23 cellular contexts compared by ENCODE assay signal in the genomic region with DNA sequence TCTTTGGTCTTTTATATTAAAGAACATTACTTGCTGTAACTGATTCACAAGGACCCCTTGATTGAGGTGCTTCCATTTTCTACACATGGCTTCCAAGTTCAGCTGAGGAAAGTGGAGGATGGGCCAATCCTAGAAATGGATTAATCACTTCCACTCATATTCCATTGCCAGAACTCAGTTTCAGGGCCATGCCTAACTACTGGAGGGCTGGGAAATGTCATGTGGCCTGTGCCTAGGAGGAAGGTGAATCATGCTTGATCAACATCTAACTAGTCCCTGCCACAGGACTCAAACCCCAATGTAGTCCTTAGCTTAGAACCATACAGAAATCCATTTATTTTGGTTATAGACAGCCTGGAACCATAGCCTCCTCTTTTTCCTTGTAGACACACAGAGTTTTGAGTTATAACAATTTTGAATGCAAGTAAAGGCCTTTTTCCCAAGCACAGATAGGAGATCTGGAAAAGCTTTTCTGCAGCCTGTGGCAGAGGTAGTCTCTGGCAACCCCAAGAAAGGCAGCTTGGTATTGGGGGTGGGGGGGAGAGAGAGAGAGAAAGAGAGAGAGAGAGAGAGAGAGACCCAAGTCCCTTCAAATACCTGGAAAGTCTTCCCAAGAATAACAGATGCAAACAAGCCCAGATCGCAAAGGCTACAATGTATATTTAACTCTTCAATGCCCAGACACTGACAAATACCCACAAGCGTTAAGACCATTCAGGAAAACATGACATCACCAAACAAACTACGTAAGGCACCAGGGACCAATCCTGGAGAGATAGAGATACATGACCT. TPM values are rescaled to one million over a fixed set of nuclear protein-coding genes. Genes with fewer than 3 reads are reported as not detected.
DNase-seq lines count a peak whose midpoint lies in the region; ATAC-seq and TF ChIP-seq lines count a peak whose summit lies in the region.
"Had no signal": no experiment of that assay in that cellular context is flagged by ENCODE, and none has a peak within 500 bp of the region (broad histone marks: within the 10 kb centered on the region; RNA-seq: fewer than 3 reads in every experiment).

No MANE protein-coding gene starts in this region.

- no peak overlapping the region for H2AFZ ChIP-seq in IMR-90 (replicated peaks; ENCODE audit: low read length, poor library complexity)
- no peak overlapping the region for H2AFZ ChIP-seq in mammary epithelial cell (ENCODE audit: low read depth, low read length)
- H2AFZ ChIP-seq: neural progenitor cell had no signal

- no peak overlapping the region for H2BK20ac ChIP-seq in IMR-90 (ENCODE audit: low read depth, low read length)

- H3K4me2 ChIP-seq in IMR-90 (ENCODE audit: low read depth, low read length) (no peak overlapping the region), mammary epithelial cell (ENCODE audit: insufficient read depth, low read depth, low read length) (no peak overlapping the region)
- H3K4me2 ChIP-seq: neural progenitor cell had no signal

- no peak overlapping the region for H2BK120ac ChIP-seq in IMR-90 (ENCODE audit: low read depth, low read length)

- H3K9me3 ChIP-seq in IMR-90 (ENCODE audit: control insufficient read depth, insufficient read depth, low read length) (peaks cover 1% of the 10 kb centered on the region), mammary epithelial cell (replicated peaks; ENCODE audit: insufficient read depth, low read length) (no peaks in the 10 kb centered on the region)
- H3K9me3 ChIP-seq: SJSA1, testis had no signal

- H3K4ac ChIP-seq in IMR-90 (ENCODE audit: low read depth, low read length) = no peak overlapping the region

- TF ChIP-seq CTCF in IMR-90 (conservative IDR thresholded peaks at IDR 0.05; ENCODE audit: low read depth, low read length) = no peak
- TF ChIP-seq CTCF in mammary epithelial cell (conservative IDR thresholded peaks at IDR 0.05 in 1 of 2, IDR thresholded peaks at IDR 0.05 in 1 of 2; ENCODE audit: extremely low read depth in 1 of 2, insufficient read depth in 1 of 2, low read depth in 1 of 2, low read length in 2 of 2) = no peak

- in situ Hi-C loops in IMR-90 (cut with MboI; ENCODE audit: low sequenced_read_pairs) = no loop called here
- in situ Hi-C loops in mammary epithelial cell (cut with MboI; ENCODE audit: low sequenced_read_pairs in 2 of 2) = no loop called here

- H2AK9ac ChIP-seq in IMR-90 (replicated peaks; ENCODE audit: low read depth, low read length, poor library complexity) = no peak overlapping the region

- H4K91ac ChIP-seq in IMR-90 (ENCODE audit: insufficient read depth, low read depth, low read length) = no peak overlapping the region

- no peaks in the 10 kb centered on the region for H3K9me3 Mint-ChIP-seq in activated naive CD8-positive, alpha-beta T cell treated with anti-CD3 and anti-CD28 coated beads for 36 hours
- H3K9me3 Mint-ChIP-seq: T-helper 2 cell treated with Interferon-gamma antibody and Interleukin-4, amounts not matched to agents 5 μg/mL and 100 μg/mL, for 36 hours had no signal

- peaks cover 4% of the 10 kb centered on the region for H3K4me1 Mint-ChIP-seq in activated naive CD8-positive, alpha-beta T cell treated with anti-CD3 and anti-CD28 coated beads for 36 hours
- H3K4me1 Mint-ChIP-seq: neural progenitor cell had no signal

- no peaks in the 10 kb centered on the region for H3K27me3 ChIP-seq in IMR-90 (ENCODE audit: control insufficient read depth, insufficient read depth, low read length)
- H3K27me3 ChIP-seq in mammary epithelial cell (ENCODE audit: insufficient read depth, low read length) = no peaks in the 10 kb centered on the region
- H3K27me3 ChIP-seq: neural progenitor cell, SJSA1, testis had no signal

- no peaks in the 10 kb centered on the region for H3K9me1 ChIP-seq in IMR-90 (ENCODE audit: insufficient read depth, low read length)

- dilution Hi-C loops in IMR-90 (cut with HindIII; ENCODE audit: low sequenced_read_pairs, unreplicated experiment) (no loop called here), mammary epithelial cell (cut with HindIII; ENCODE audit: low sequenced_read_pairs) (loop anchor here (5.0 kb wide), 2 partner anchors 36 to 104 kb away; no protein-coding TSS in a partner anchor)

- no peak overlapping the region for H3K14ac ChIP-seq in IMR-90 (replicated peaks; ENCODE audit: low read depth, low read length)

- H3K36me3 Mint-ChIP-seq in activated naive CD8-positive, alpha-beta T cell treated with anti-CD3 and anti-CD28 coated beads for 36 hours = peaks cover 13% of the 10 kb centered on the region

- CTCF ChIA-PET in IMR-90 (lab: Yijun Ruan, JAX) (no interaction called here), mammary epithelial cell (lab: Charles Lee; ENCODE audit: low non-redundant PET) (no interaction called here)

- peaks cover 32% of the 10 kb centered on the region for H3K79me2 ChIP-seq in mammary epithelial cell (ENCODE audit: insufficient read depth, low read length)

- H3K27ac Mint-ChIP-seq in activated naive CD8-positive, alpha-beta T cell treated with anti-CD3 and anti-CD28 coated beads for 36 hours = no peak overlapping the region
- H3K27ac Mint-ChIP-seq: activated CD8-positive, alpha-beta T cell treated with anti-CD3 and anti-CD28 coated beads, Interleukin-2, amount 10 ng/mL, durations not matched to agents 7 days and 5 days; activated naive CD8-positive, alpha-beta T cell; CD4-positive, CD25-positive, alpha-beta regulatory T cell; neural progenitor cell; T-helper 2 cell treated with Interferon-gamma antibody and Interleukin-4, amounts not matched to agents 5 μg/mL and 100 μg/mL, for 36 hours had no signal

- DNase-seq in AG08396 (ENCODE audit: low spot score) (peak; percentile 49), IMR-90 (peak; percentile 39), mammary epithelial cell (peak; percentile 66), hepatic stellate cell (ENCODE audit: low spot score) (peak; percentile 22), NCI-H82 treated with DMSO at 0.1 percent for 48 hours (lab: John Stamatoyannopoulos, UW; ENCODE audit: unreplicated experiment) (no peak), ecto neural progenitor cell (ENCODE audit: low spot score) (no peak), amniotic stem cell (lab: John Stamatoyannopoulos, UW) (no peak)
- no peak for DNase-seq in activated naive CD8-positive, alpha-beta T cell treated with anti-CD3 and anti-CD28 coated beads for 36 hours
- DNase-seq: activated CD4-positive, CD25-positive, alpha-beta regulatory T cell; activated CD8-positive, alpha-beta T cell treated with anti-CD3 and anti-CD28 coated beads, Interleukin-2, amount 10 ng/mL, durations not matched to agents 7 days and 5 days; activated T-cell treated with anti-CD3 and anti-CD28 coated beads, Interleukin-2, amount 50 U/mL, for 48 hours; CD4-positive, CD25-positive, alpha-beta regulatory T cell; GOT3; KG1; left colon; NCI-H1105; NCI-H69; stimulated activated CD4-positive, alpha-beta T cell treated with anti-CD3 and anti-CD28 coated beads, Interleukin-12 subunit alpha, Interleukin-12 subunit beta, amount 100 ng/mL, for 4 hours; testis had no signal

- H4K20me1 ChIP-seq in IMR-90 (ENCODE audit: insufficient read depth, low read length) (peaks cover 1% of the 10 kb centered on the region), mammary epithelial cell (ENCODE audit: insufficient read depth, low read length) (no peaks in the 10 kb centered on the region)

- H3K27ac ChIP-seq in IMR-90 (ENCODE audit: insufficient read depth, low read length) (no peak overlapping the region), mammary epithelial cell (ENCODE audit: insufficient read depth, low read depth, low read length) (no peak overlapping the region)
- H3K27ac ChIP-seq: neural progenitor cell, SJSA1, testis had no signal

- no peak overlapping the region for H3K56ac ChIP-seq in IMR-90 (ENCODE audit: extremely low read depth, insufficient read depth, low read length)

- intact Hi-C loops in IMR-90 (cut with micrococcal nuclease) = no loop called here
- intact Hi-C loops in mammary epithelial cell (cut with micrococcal nuclease) = no loop called here

- H3K4me1 ChIP-seq in IMR-90 (ENCODE audit: control insufficient read depth, insufficient read depth, low read length) (no peaks in the 10 kb centered on the region; the same call in 1 of the 2 replicates), mammary epithelial cell (ENCODE audit: insufficient read depth, low read length) (peaks cover 7% of the 10 kb centered on the region)
- H3K4me1 ChIP-seq: neural progenitor cell, SJSA1, testis had no signal

- H2BK15ac ChIP-seq in IMR-90 (ENCODE audit: low read depth, low read length) = no peak overlapping the region

- no peaks in the 10 kb centered on the region for H3K27me3 Mint-ChIP-seq in activated naive CD8-positive, alpha-beta T cell treated with anti-CD3 and anti-CD28 coated beads for 36 hours
- H3K27me3 Mint-ChIP-seq: activated naive CD8-positive, alpha-beta T cell; CD4-positive, CD25-positive, alpha-beta regulatory T cell had no signal

- no peak for ATAC-seq in IMR-90 (ENCODE audit: low read depth)
- ATAC-seq: activated CD8-positive, alpha-beta T cell treated with anti-CD3 and anti-CD28 coated beads, Interleukin-2, amount 10 ng/mL, durations not matched to agents 7 days and 5 days; left colon had no signal

- POLR2A ChIA-PET in IMR-90 (lab: Charles Lee; ENCODE audit: unreplicated experiment) = no interaction called here

- H3K9ac ChIP-seq in IMR-90 (ENCODE audit: low read depth, low read length) = no peak overlapping the region
- H3K9ac ChIP-seq in mammary epithelial cell (ENCODE audit: insufficient read depth, low read length) = no peak overlapping the region
- H3K9ac ChIP-seq: neural progenitor cell had no signal

- TF ChIP-seq RAD21 in IMR-90 (IDR thresholded peaks at IDR 0.05; ENCODE audit: low read length) = no peak

- no peak overlapping the region for H3K18ac ChIP-seq in IMR-90 (ENCODE audit: low read depth, low read length)

- BruUV-seq in IMR-90 (replicated peaks; lab: Mats Ljungman, UMichigan) = no TSS peak
- no TSS peak for BruUV-seq in mammary epithelial cell (replicated peaks; lab: Mats Ljungman, UMichigan)

- H3K4me3 Mint-ChIP-seq in activated naive CD8-positive, alpha-beta T cell treated with anti-CD3 and anti-CD28 coated beads for 36 hours = no peak overlapping the region
- H3K4me3 Mint-ChIP-seq: activated CD8-positive, alpha-beta T cell treated with anti-CD3 and anti-CD28 coated beads, Interleukin-2, amount 10 ng/mL, durations not matched to agents 7 days and 5 days; activated naive CD8-positive, alpha-beta T cell; CD4-positive, CD25-positive, alpha-beta regulatory T cell; neural progenitor cell; T-helper 2 cell treated with Interferon-gamma antibody and Interleukin-4, amounts not matched to agents 5 μg/mL and 100 μg/mL, for 36 hours had no signal

- WGBS in IMR-90 (ENCODE audit: extremely low coverage in 2 of 2, insufficient read length in 1 of 2), 2 experiments = no CpG with 5 or more reads among the region's 3 CpGs
- 98% methylated on average over 3 of the region's 3 CpGs for WGBS in mammary epithelial cell (ENCODE audit: low coverage, missing lambda C conversion rate)

- no peak overlapping the region for H2AK5ac ChIP-seq in IMR-90 (ENCODE audit: low read depth, low read length)

- no peak overlapping the region for H4K8ac ChIP-seq in IMR-90 (ENCODE audit: low read depth in 2 of 2, low read length in 2 of 2)

- H3K4me3 ChIP-seq in IMR-90 (ENCODE audit: insufficient read depth, low read depth, low read length) = no peak overlapping the region
- H3K4me3 ChIP-seq in mammary epithelial cell (replicated peaks in 1 of 3; ENCODE audit: insufficient read depth in 1 of 3, low read depth in 2 of 3, low read length in 3 of 3) = no peak overlapping the region
- H3K4me3 ChIP-seq: neural progenitor cell, SJSA1, testis had no signal

- H4K5ac ChIP-seq in IMR-90 (ENCODE audit: low read depth, low read length) = no peak overlapping the region

- no peak for TF ChIP-seq POLR2A in IMR-90 (IDR thresholded peaks at IDR 0.05; ENCODE audit: low read depth, low read length)

- H3K36me3 ChIP-seq in IMR-90 (ENCODE audit: control insufficient read depth, insufficient read depth, low read length) (no peaks in the 10 kb centered on the region), mammary epithelial cell (ENCODE audit: insufficient read depth, low read length) (peaks cover 5% of the 10 kb centered on the region)
- H3K36me3 ChIP-seq: neural progenitor cell had no signal

- H3K79me1 ChIP-seq in IMR-90 (ENCODE audit: low read depth in 1 of 2, low read length in 2 of 2) = peaks cover 23 to 40% of the 10 kb centered on the region in 2 experiments

- no peak overlapping the region for H3K23ac ChIP-seq in IMR-90 (ENCODE audit: low read depth, low read length)

- H2BK5ac ChIP-seq in IMR-90 (ENCODE audit: low read depth, low read length, poor library complexity, severe bottlenecking) = no peak overlapping the region

RNA-seq across cellular contexts. Expression of a gene that starts 12.5 kb away (rescaled TPM):
- 12.5 and 14.2 TPM in 2 replicates for total RNA-seq in IMR-90 (2012; rRNA removed)
- 41.0 and 44.0 TPM in 2 replicates for polyA plus RNA-seq in IMR-90 (2012; rRNA removed)
- polyA plus RNA-seq in IMR-90 (2012; cell fraction: cytosol; rRNA removed) = 14.5 and 18.4 TPM in 2 replicates
- 287 and 303 TPM in 2 replicates for polyA plus RNA-seq in IMR-90 (2012; cell fraction: nucleus; rRNA removed; ENCODE audit: low replicate concordance)
- 10 to 100 TPM; 32.8 to 40.3 TPM for total RNA-seq in mammary epithelial cell
- 22.2 TPM for polyA plus RNA-seq in mammary epithelial cell
- 40.2 TPM for polyA minus RNA-seq in mammary epithelial cell
- 10 to 100 TPM; 19.0 to 22.5 TPM for total RNA-seq in activated naive CD8-positive, alpha-beta T cell treated with anti-CD3 and anti-CD28 coated beads for 36 hours

Comparison
In these comparisons a context has a peak if more than half of its experiments do, and no peak if none do; other contexts are left out.
1. DNase-seq: peak in AG08396 (single experiment), IMR-90 (single experiment), mammary epithelial cell (single experiment) and hepatic stellate cell (single experiment); none in NCI-H82 treated with DMSO at 0.1 percent for 48 hours (single experiment), activated naive CD8-positive, alpha-beta T cell treated with anti-CD3 and anti-CD28 coated beads for 36 hours (single experiment), ecto neural progenitor cell (single experiment) and amniotic stem cell (single experiment).